ENCODE assay signal across 2 cellular contexts in genomic region chr10:4961558-4961957, GRCh38.
TF ChIP-seq lines count a peak whose summit lies in the region.
"Not testable (repeated sequence)": the region's sequence is repeated elsewhere in the genome, so short reads cannot be mapped to it uniquely, and the experiment has no call there.

No MANE protein-coding gene starts in this region.

TF ChIP-seq in A549, 52 proteins besides CTCF, POLR2A, EP300 and RAD21:
- TF ChIP-seq HOXA7 (CRISPR knock-in tag; IDR thresholded peaks at IDR 0.05) = peak; percentile 53; the same call in 1 of the 2 replicates

TF ChIP-seq in HepG2, 621 proteins besides CTCF, POLR2A, EP300 and RAD21:
- peak; percentile 72; the same call in 1 of the 2 replicates for TF ChIP-seq FOXP1 (IDR thresholded peaks at IDR 0.05)
- not testable (repeated sequence) for TF ChIP-seq FOXP1 (CRISPR knock-in tag; IDR thresholded peaks at IDR 0.05)
